In genomic region chr7:101094791-101095375, GRCh38 we compare ENCODE assay signal across 8 cellular contexts. TPM values are rescaled to one million over a fixed set of nuclear protein-coding genes. Genes with fewer than 3 reads are reported as not detected.
DNase-seq lines count a peak whose midpoint lies in the region; ATAC-seq and TF ChIP-seq lines count a peak whose summit lies in the region.

No MANE protein-coding gene starts in this region.

- TF ChIP-seq CTCF in Panc1 (IDR thresholded peaks at IDR 0.05): peak; percentile 89
- peak; percentile 59 for TF ChIP-seq CTCF in coronary artery (IDR thresholded peaks at IDR 0.05)

- no peaks in the 10 kb centered on the region for H3K36me3 ChIP-seq in Panc1 (ENCODE audit: control insufficient read depth, insufficient read depth, low read length)

- peak; percentile 62 for DNase-seq in activated naive CD4-positive, alpha-beta T cell treated with anti-CD3 and anti-CD28 coated beads for 36 hours
- no peak for DNase-seq in activated naive CD4-positive, alpha-beta T cell treated with anti-CD3 and anti-CD28 coated beads, Interleukin-2, amount 50 U/mL, for 16 hours
- DNase-seq in Panc1 (ENCODE audit: low read depth, low spot score): no peak
- no peak for DNase-seq in coronary artery (ENCODE audit: low spot score)
- peak; percentile 2 for DNase-seq in midbrain (lab: John Stamatoyannopoulos, UW)
- DNase-seq in NCI-H1436 treated with DMSO at 0.1 percent for 48 hours (lab: John Stamatoyannopoulos, UW): no peak
- no peak for DNase-seq in medulla oblongata (ENCODE audit: extremely low spot score)

- no peaks in the 10 kb centered on the region for H3K9me3 ChIP-seq in Panc1 (ENCODE audit: control insufficient read depth, insufficient read depth, low read depth, low read length)

- no TSS peak for BruUV-seq in Panc1 (replicated peaks; lab: Mats Ljungman, UMichigan)

- POLR2A ChIA-PET in Panc1 (lab: Charles Lee): interaction anchor here (0.6 to 1.0 kb wide), 2 partner anchors 29 to 38 kb away, joined by 3 to 5 read pairs; no protein-coding TSS in a partner anchor

- peaks cover 18% of the 10 kb centered on the region for H3K36me3 Mint-ChIP-seq in activated naive CD4-positive, alpha-beta T cell treated with anti-CD3 and anti-CD28 coated beads for 36 hours (ENCODE audit: low read depth)

- H3K27me3 Mint-ChIP-seq in activated naive CD4-positive, alpha-beta T cell treated with anti-CD3 and anti-CD28 coated beads for 36 hours (ENCODE audit: low read depth): no peaks in the 10 kb centered on the region

- H3K27ac ChIP-seq in Panc1 (ENCODE audit: low read length): peak overlapping the region; percentile 73
- H3K27ac ChIP-seq in coronary artery: peak overlapping the region in 1 of 2 donors; percentile 52

- H3K27ac Mint-ChIP-seq in activated naive CD4-positive, alpha-beta T cell treated with anti-CD3 and anti-CD28 coated beads for 36 hours: no peak overlapping the region

- ATAC-seq in Panc1 (peak; percentile 80), HG02763 (IDR thresholded peaks at IDR 0.05; ENCODE audit: unreplicated experiment) (no peak)

- H3K4me1 ChIP-seq in Panc1 (ENCODE audit: control insufficient read depth, insufficient read depth, low read length): peaks cover 40% of the 10 kb centered on the region

- no peak overlapping the region for H3K4me3 Mint-ChIP-seq in activated naive CD4-positive, alpha-beta T cell treated with anti-CD3 and anti-CD28 coated beads for 36 hours

- H3K4me1 Mint-ChIP-seq in activated naive CD4-positive, alpha-beta T cell treated with anti-CD3 and anti-CD28 coated beads for 36 hours (ENCODE audit: low read depth): peaks cover 13% of the 10 kb centered on the region

- in situ Hi-C loops in Panc1 (cut with HindIII; ENCODE audit: low pct_unique_long_range_greater_than_20kb, low sequenced_read_pairs): no loop called here

- intact Hi-C loops in activated naive CD4-positive, alpha-beta T cell treated with anti-CD3 and anti-CD28 coated beads for 36 hours (cut with micrococcal nuclease): no loop called here
- intact Hi-C loops in Panc1 (cut with micrococcal nuclease; ENCODE audit: unreplicated experiment): loop anchor here (2.0 kb wide), 1 partner anchor 40 kb away; no protein-coding TSS in a partner anchor

- no peaks in the 10 kb centered on the region for H3K27me3 ChIP-seq in Panc1 (ENCODE audit: control insufficient read depth, insufficient read depth, low read length)

- CTCF ChIA-PET in activated naive CD4-positive, alpha-beta T cell treated with anti-CD3 and anti-CD28 coated beads for 36 hours (lab: Charles Lee): interaction anchor here (0.8 to 1.6 kb wide), 9 partner anchors 9 to 340 kb away, joined by 3 to 7 read pairs (median 4); partner anchors contain the start of gene TRIM56
- CTCF ChIA-PET in Panc1 (lab: Charles Lee): interaction anchor here (0.6 to 0.7 kb wide), 7 partner anchors 10 to 631 kb away, joined by 3 to 12 read pairs (median 4); no protein-coding TSS in a partner anchor

- no peaks in the 10 kb centered on the region for H3K9me3 Mint-ChIP-seq in activated naive CD4-positive, alpha-beta T cell treated with anti-CD3 and anti-CD28 coated beads for 36 hours

- H3K4me3 ChIP-seq in Panc1 (ENCODE audit: low read depth in 2 of 2, low read length in 2 of 2) (no peak overlapping the region), coronary artery (no peak overlapping the region)

RNA-seq across cellular contexts. Expression of gene TRIM56, which starts 9.6 kb away (rescaled TPM):
- 10 to 100 TPM; 41.4 to 41.7 TPM for total RNA-seq in activated naive CD4-positive, alpha-beta T cell treated with anti-CD3 and anti-CD28 coated beads for 36 hours
- 37.4 TPM for total RNA-seq in Panc1 (2021; ENCODE audit: unreplicated experiment)
- 31.8 TPM for polyA plus RNA-seq in Panc1 (2012; ENCODE audit: insufficient read length)

RNA-seq across cellular contexts. Expression of gene SERPINE1, which starts 32.0 kb away (rescaled TPM):
- under 1 TPM in 1 of 2 experiments, not detected in 1; 0.07 TPM for total RNA-seq in activated naive CD4-positive, alpha-beta T cell treated with anti-CD3 and anti-CD28 coated beads for 36 hours
- total RNA-seq in Panc1 (2021; ENCODE audit: unreplicated experiment): 370 TPM
- polyA plus RNA-seq in Panc1 (2012; ENCODE audit: insufficient read length): 482 TPM

RNA-seq across cellular contexts. Expression of gene AP1S1, which starts 59.4 kb away (rescaled TPM):
- total RNA-seq in activated naive CD4-positive, alpha-beta T cell treated with anti-CD3 and anti-CD28 coated beads for 36 hours: 10 to 100 TPM; 40.6 to 43.5 TPM
- total RNA-seq in Panc1 (2021; ENCODE audit: unreplicated experiment): 74.2 TPM
- polyA plus RNA-seq in Panc1 (2012; ENCODE audit: insufficient read length): 152 TPM

Comparison
In these comparisons a context has a peak if more than half of its experiments do, and no peak if none do; other contexts are left out.
1. DNase-seq: peak in activated naive CD4-positive, alpha-beta T cell treated with anti-CD3 and anti-CD28 coated beads for 36 hours (single experiment) and midbrain (single experiment); none in activated naive CD4-positive, alpha-beta T cell treated with anti-CD3 and anti-CD28 coated beads, Interleukin-2, amount 50 U/mL, for 16 hours (single experiment), Panc1 (single experiment), coronary artery (single experiment), NCI-H1436 treated with DMSO at 0.1 percent for 48 hours (single experiment) and medulla oblongata (single experiment).
2. RNA of gene SERPINE1, which starts 32.0 kb away (total RNA-seq): 370 TPM in Panc1 (single experiment); 0.07 TPM in activated naive CD4-positive, alpha-beta T cell treated with anti-CD3 and anti-CD28 coated beads for 36 hours; every median in the first group is over 100 times any median in the second.